ENCODE assay signal across 8 cellular contexts in genomic region chr15:30859091-30859874, GRCh38. TPM values are rescaled to one million over a fixed set of nuclear protein-coding genes. Genes with fewer than 3 reads are reported as not detected.
DNase-seq lines count a peak whose midpoint lies in the region; ATAC-seq and TF ChIP-seq lines count a peak whose summit lies in the region.

No MANE protein-coding gene starts in this region.

- H3K4me2 ChIP-seq in HCT116 (ENCODE audit: low read length): no peak overlapping the region

- peaks cover 3% of the 10 kb centered on the region for H3K4me1 Mint-ChIP-seq in memory B cell

- CTCF ChIA-PET in HCT116 (lab: Charles Lee): interaction anchor here (0.8 to 2.8 kb wide), 10 partner anchors 12 to 629 kb away, joined by 3 to 19 read pairs (median 7); no protein-coding TSS in a partner anchor

- H3K79me2 ChIP-seq in HCT116 (ENCODE audit: insufficient read depth, low read length): no peaks in the 10 kb centered on the region

- peak; percentile 12 for DNase-seq in CD1c-positive myeloid dendritic cell (ENCODE audit: extremely low spot score)
- peak; percentile 6 for DNase-seq in HCT116 (ENCODE audit: low read depth, low spot score)
- DNase-seq in body of pancreas: peak in 1 of 4 donors; percentile 14
- DNase-seq in memory B cell (ENCODE audit: low spot score in 2 of 2): peak in 1 of 2 donors; percentile 13
- no peak for DNase-seq in islet precursor cell

- RAD21 ChIA-PET in HCT116 (lab: Charles Lee; ENCODE audit: low non-redundant PET in 1 of 2, low total read pairs in 2 of 2, uncharacterized antibody in 2 of 2, unreplicated experiment in 2 of 2): no interaction called here

- H3K27me3 ChIP-seq in HCT116 (ENCODE audit: insufficient read depth, low read length) (no peaks in the 10 kb centered on the region), body of pancreas (no peaks in the 10 kb centered on the region)

- H2AFZ ChIP-seq in HCT116 (ENCODE audit: low read depth, low read length, poor library complexity, severe bottlenecking): no peak overlapping the region

- no peak overlapping the region for H3K27ac Mint-ChIP-seq in memory B cell

- peaks cover 4% of the 10 kb centered on the region for H3K36me3 Mint-ChIP-seq in memory B cell

- H4K20me1 ChIP-seq in HCT116 (ENCODE audit: insufficient read depth): no peaks in the 10 kb centered on the region

- H3K9me3 ChIP-seq in HCT116 (ENCODE audit: control insufficient read depth in 1 of 2, insufficient read depth in 1 of 2, low read depth in 1 of 2, low read length in 2 of 2) (no peaks in the 10 kb centered on the region), body of pancreas (no peaks in the 10 kb centered on the region)

- no peak overlapping the region for H3K9ac ChIP-seq in HCT116 (ENCODE audit: low read length)

- peak; percentile 40 for TF ChIP-seq RAD21 in HCT116 (IDR thresholded peaks at IDR 0.05; ENCODE audit: low read depth)

- H3K36me3 ChIP-seq in HCT116 (ENCODE audit: control insufficient read depth in 1 of 2, insufficient read depth in 2 of 2, low read length in 2 of 2): no peaks in the 10 kb centered on the region
- no peaks in the 10 kb centered on the region for H3K36me3 ChIP-seq in body of pancreas (replicated peaks in 1 of 2; ENCODE audit: insufficient read depth in 1 of 2, low read depth in 2 of 2)

- ATAC-seq in HCT116: peak; percentile 70; the same call in 1 of the 2 replicates
- no peak for ATAC-seq in body of pancreas
- peak; percentile 45 for ATAC-seq in memory B cell (ENCODE audit: low read depth)
- no peak for ATAC-seq in HG02981 (IDR thresholded peaks at IDR 0.05; ENCODE audit: unreplicated experiment)
- no peak for ATAC-seq in GM18498 (IDR thresholded peaks at IDR 0.05; ENCODE audit: unreplicated experiment)
- no peak for ATAC-seq in HG03108 (IDR thresholded peaks at IDR 0.05; ENCODE audit: unreplicated experiment)

- no peak overlapping the region for H3K27ac ChIP-seq in HCT116 (ENCODE audit: low read depth, low read length)
- no peak overlapping the region for H3K27ac ChIP-seq in body of pancreas

- no peaks in the 10 kb centered on the region for H3K9me2 ChIP-seq in HCT116 (ENCODE audit: insufficient read depth)

- intact Hi-C loops in HCT116 (cut with micrococcal nuclease): no loop called here
- intact Hi-C loops in body of pancreas (cut with DNase I): no loop called here

- no peak overlapping the region for H3K4me3 Mint-ChIP-seq in memory B cell

- H3K9me3 Mint-ChIP-seq in memory B cell: no peaks in the 10 kb centered on the region

- H3K4me1 ChIP-seq in HCT116 (ENCODE audit: control insufficient read depth in 1 of 2, insufficient read depth in 2 of 2, low read length in 2 of 2) (no peaks in the 10 kb centered on the region), body of pancreas (no peaks in the 10 kb centered on the region)

- H3K27me3 Mint-ChIP-seq in memory B cell: no peaks in the 10 kb centered on the region

- TF ChIP-seq POLR2A in HCT116 (IDR thresholded peaks at IDR 0.05; ENCODE audit: borderline replicate concordance, extremely low read depth, insufficient read depth, insufficient read length) (no peak), body of pancreas (IDR thresholded peaks at IDR 0.05) (no peak)

- peak; percentile 36 to 73 (median 73); a peak in 5 of 6 replicates for TF ChIP-seq CTCF in HCT116 (IDR thresholded peaks at IDR 0.05 in 2 of 3, conservative IDR thresholded peaks at IDR 0.05 in 1 of 3; ENCODE audit: borderline replicate concordance in 1 of 3, insufficient read depth in 1 of 3, low read depth in 2 of 3, low read length in 2 of 3)
- peak; percentile 38 to 45 (median 43) for TF ChIP-seq CTCF in body of pancreas (IDR thresholded peaks at IDR 0.05)

- 28% methylated on average over 7 of the region's 7 CpGs for WGBS in body of pancreas, 2 donors

- no TSS peak for BruUV-seq in HCT116 (replicated peaks; lab: Mats Ljungman, UMichigan)

- POLR2A ChIA-PET in HCT116 (lab: Charles Lee): no interaction called here

- H3K4me3 ChIP-seq in HCT116 (replicated peaks in 1 of 2; ENCODE audit: low read depth in 1 of 2, low read length in 2 of 2) (no peak overlapping the region), body of pancreas (no peak overlapping the region)

TF ChIP-seq in HCT116, 20 proteins besides CTCF, POLR2A, EP300 and RAD21:
- TF ChIP-seq EZH2 (IDR thresholded peaks at IDR 0.05): no peak
- no peak for TF ChIP-seq SIN3A (IDR thresholded peaks at IDR 0.05; ENCODE audit: low read depth)
- TF ChIP-seq POLR2AphosphoS5 (IDR thresholded peaks at IDR 0.05; ENCODE audit: low read depth, low read length): no peak
- no peak for TF ChIP-seq EZH2phosphoT487 (IDR thresholded peaks at IDR 0.05; ENCODE audit: borderline replicate concordance)
- no peak for TF ChIP-seq ZFX (IDR thresholded peaks at IDR 0.05)
- no peak for TF ChIP-seq ATF3 (IDR thresholded peaks at IDR 0.05)
- TF ChIP-seq MAX (IDR thresholded peaks at IDR 0.05): no peak
- TF ChIP-seq REST (IDR thresholded peaks at IDR 0.05; ENCODE audit: low read depth): no peak
- TF ChIP-seq CBX3 (IDR thresholded peaks at IDR 0.05; ENCODE audit: low read depth): no peak
- TF ChIP-seq SP1 (IDR thresholded peaks at IDR 0.05; ENCODE audit: low read depth): no peak
- TF ChIP-seq ZBTB33 (IDR thresholded peaks at IDR 0.05; ENCODE audit: extremely low read depth, insufficient replicate concordance, low read length): no peak
- no peak for TF ChIP-seq ELF1 (IDR thresholded peaks at IDR 0.05; ENCODE audit: borderline replicate concordance, low read depth)

RNA-seq across cellular contexts. Expression of gene FAN1, which starts 44.4 kb away (rescaled TPM):
- total RNA-seq in HCT116 (2021; ENCODE audit: unreplicated experiment): 17.4 TPM
- 8.8 and 8.9 TPM in 2 replicates for polyA plus RNA-seq in HCT116 (2012)
- 10 to 100 TPM; 12.5 to 20.2 TPM for total RNA-seq in body of pancreas

Comparison
In these comparisons a context has a peak if more than half of its experiments do, and no peak if none do; other contexts are left out.
1. ATAC-seq: peak in HCT116 (single experiment) and memory B cell (single experiment); none in body of pancreas (single experiment), HG02981 (single experiment), GM18498 (single experiment) and HG03108 (single experiment).